ENCODE assay signal across 19 cellular contexts in the genomic region with DNA sequence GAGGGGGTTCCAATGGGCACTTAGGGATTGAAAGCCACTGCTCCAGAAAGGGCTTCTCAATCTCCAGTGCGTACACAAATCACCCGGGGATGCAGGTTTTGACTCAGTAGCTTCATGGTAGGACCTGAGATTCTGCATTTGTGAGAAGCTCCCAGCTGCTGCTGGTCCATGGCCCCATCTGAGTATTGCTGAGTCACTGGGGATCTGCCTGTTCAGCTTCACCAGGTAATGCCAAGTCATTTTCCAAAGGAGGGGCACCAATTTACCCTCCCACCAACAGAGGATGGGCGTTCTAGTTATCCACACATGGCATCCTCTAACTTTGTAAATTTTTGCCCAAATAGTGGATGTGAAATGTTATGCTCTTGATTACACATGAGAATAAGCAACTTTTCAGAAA. TPM values are rescaled to one million over a fixed set of nuclear protein-coding genes. Genes with fewer than 3 reads are reported as not detected.
DNase-seq lines count a peak whose midpoint lies in the region; ATAC-seq, FAIRE-seq and TF ChIP-seq lines count a peak whose summit lies in the region.
"Had no signal": no experiment of that assay in that cellular context is flagged by ENCODE, and none has a peak within 500 bp of the region (broad histone marks: within the 10 kb centered on the region; RNA-seq: fewer than 3 reads in every experiment).

No MANE protein-coding gene starts in this region.

- no peak overlapping the region for H3K4me3 Mint-ChIP-seq in osteocyte (ENCODE audit: unreplicated experiment)
- H3K4me3 Mint-ChIP-seq: CD4-positive, alpha-beta memory T cell had no signal

- TF ChIP-seq CTCF in HepG2 (CRISPR knock-in tag; IDR thresholded peaks at IDR 0.05) (no peak), right lobe of liver (IDR thresholded peaks at IDR 0.05) (no peak), K562 (IDR thresholded peaks at IDR 0.05 in 2 of 3, conservative IDR thresholded peaks at IDR 0.05 in 1 of 3; ENCODE audit: insufficient read depth in 2 of 3, low read depth in 1 of 3, low read length in 3 of 3) (no peak), osteoblast (IDR thresholded peaks at IDR 0.05; ENCODE audit: extremely low read depth, low read depth, low read length) (no peak), osteocyte (IDR thresholded peaks at IDR 0.05) (no peak)

- no peak for DNase-seq in HepG2 (ENCODE audit: low spot score)
- no peak for DNase-seq in right lobe of liver
- DNase-seq in K562 (ENCODE audit: extremely low read depth in 1 of 4, low spot score in 3 of 4): no peak
- peak; percentile 35 for DNase-seq in osteoblast (ENCODE audit: insufficient read length, low spot score, missing footprints)
- no peak for DNase-seq in osteocyte (ENCODE audit: extremely low spot score, unreplicated experiment)
- DNase-seq in COR-L47 (lab: John Stamatoyannopoulos, UW): no peak
- no peak for DNase-seq in activated gamma-delta T cell (lab: John Stamatoyannopoulos, UW)
- DNase-seq: 8988T; C1 segment of cervical spinal cord; Calu3; CD4-positive, alpha-beta memory T cell; DMS79; EL; GDM1; GOT3; H7; HCEC 1CT had no signal

- FAIRE-seq in HepG2 (lab: Jason Lieb, UNC): no peak
- FAIRE-seq in K562 (lab: Jason Lieb, UNC): no peak
- FAIRE-seq: GM12878 had no signal

- TF ChIP-seq POLR2A in HepG2 (IDR thresholded peaks at IDR 0.05; ENCODE audit: insufficient read depth in 1 of 2, low read depth in 2 of 2, low read length in 2 of 2) (no peak), right lobe of liver (IDR thresholded peaks at IDR 0.05) (no peak), K562 (conservative IDR thresholded peaks at IDR 0.05) (no peak)

- TF ChIP-seq RAD21 in HepG2 (CRISPR knock-in tag; IDR thresholded peaks at IDR 0.05) (no peak), K562 (CRISPR knock-in tag; conservative IDR thresholded peaks at IDR 0.05 in 1 of 2, IDR thresholded peaks at IDR 0.05 in 1 of 2) (no peak)

- H3K4me1 ChIP-seq in HepG2 (ENCODE audit: insufficient read depth, low read length) (peaks cover 10% of the 10 kb centered on the region), right lobe of liver (no peaks in the 10 kb centered on the region), K562 (replicated peaks in 1 of 2; ENCODE audit: control insufficient read depth in 2 of 2, insufficient read depth in 2 of 2, low read length in 2 of 2) (no peaks in the 10 kb centered on the region), osteoblast (ENCODE audit: insufficient read depth, low read length) (no peaks in the 10 kb centered on the region)

- H3K27me3 ChIP-seq in HepG2 (ENCODE audit: control insufficient read depth in 1 of 2, insufficient read depth in 2 of 2, low read length in 2 of 2) (no peaks in the 10 kb centered on the region), right lobe of liver (no peaks in the 10 kb centered on the region), K562 (ENCODE audit: control insufficient read depth in 2 of 2, insufficient read depth in 2 of 2, low read length in 2 of 2) (peaks cover 0 to 19% of the 10 kb centered on the region in 2 experiments; a peak in 2 of 5 replicates), osteoblast (ENCODE audit: insufficient read depth, low read length) (no peaks in the 10 kb centered on the region)

- CTCF ChIA-PET in HepG2 (lab: Yijun Ruan, JAX; ENCODE audit: low intra/inter-chr PET ratio, low total read pairs): no interaction called here
- CTCF ChIA-PET in K562 (lab: Yijun Ruan, JAX; ENCODE audit: low intra/inter-chr PET ratio): no interaction called here

- TF ChIP-seq EP300 in HepG2 (IDR thresholded peaks at IDR 0.05; ENCODE audit: low read depth in 2 of 2, low read length in 2 of 2): no peak
- no peak for TF ChIP-seq EP300 in HepG2 (CRISPR knock-in tag; IDR thresholded peaks at IDR 0.05; ENCODE audit: borderline replicate concordance)
- no peak for TF ChIP-seq EP300 in K562 (IDR thresholded peaks at IDR 0.05; ENCODE audit: low read length)

- no peaks in the 10 kb centered on the region for H3K9me1 ChIP-seq in K562 (ENCODE audit: control insufficient read depth, insufficient read depth, low read length)

- no peaks in the 10 kb centered on the region for H3K27me3 Mint-ChIP-seq in osteocyte (ENCODE audit: unreplicated experiment)

- no peak overlapping the region for H3K27ac Mint-ChIP-seq in osteocyte (ENCODE audit: unreplicated experiment)
- H3K27ac Mint-ChIP-seq: CD4-positive, alpha-beta memory T cell had no signal

- BruUV-seq in HepG2 (replicated peaks; lab: Mats Ljungman, UMichigan): no TSS peak
- BruUV-seq in K562 (replicated peaks; lab: Mats Ljungman, UMichigan): no TSS peak

- intact Hi-C loops in HepG2 (cut with micrococcal nuclease; ENCODE audit: unreplicated experiment): no loop called here
- intact Hi-C loops in right lobe of liver (cut with DNase I): no loop called here
- intact Hi-C loops in K562 (cut with micrococcal nuclease): no loop called here

- POLR2A ChIA-PET in HepG2 (lab: Yijun Ruan, JAX): no interaction called here
- POLR2A ChIA-PET in K562 (lab: Yijun Ruan, JAX): interaction anchor here (0.7 kb wide), 1 partner anchor 90 kb away, joined by 3 read pairs; no protein-coding TSS in a partner anchor

- H3K9ac ChIP-seq in HepG2 (ENCODE audit: insufficient read depth, low read depth, low read length): no peak overlapping the region
- H3K9ac ChIP-seq in K562 (ENCODE audit: insufficient read depth in 1 of 2, low read depth in 2 of 2, low read length in 2 of 2): no peak overlapping the region

- no peak overlapping the region for H3K4me3 ChIP-seq in HepG2 (replicated peaks in 1 of 3; ENCODE audit: insufficient read depth in 1 of 3, low read depth in 2 of 3, low read length in 3 of 3)
- H3K4me3 ChIP-seq in right lobe of liver: no peak overlapping the region
- no peak overlapping the region for H3K4me3 ChIP-seq in K562
- no peak overlapping the region for H3K4me3 ChIP-seq in osteoblast (ENCODE audit: insufficient read depth, low read length)
- H3K4me3 ChIP-seq: GM12878 had no signal

- 51% methylated on average over 3 of the region's 3 CpGs for WGBS in HepG2 (ENCODE audit: low lambda C conversion rate)
- WGBS in right lobe of liver (ENCODE audit: insufficient coverage, low coverage, low lambda C conversion rate, missing lambda C conversion rate): 90% methylated on average over 3 of the region's 3 CpGs
- 0% methylated on average over 3 of the region's 3 CpGs for whole genome bisulfite sequencing in K562 (ENCODE audit: insufficient coverage, low coverage, missing lambda C conversion rate)

- H4K20me1 ChIP-seq in HepG2 (ENCODE audit: insufficient read depth, low read length) (no peaks in the 10 kb centered on the region), K562 (replicated peaks; ENCODE audit: control insufficient read depth, insufficient read depth, low read length) (no peaks in the 10 kb centered on the region), osteoblast (ENCODE audit: insufficient read depth, low read length) (no peaks in the 10 kb centered on the region)

- no peak overlapping the region for H2AFZ ChIP-seq in HepG2 (ENCODE audit: low read length)
- H2AFZ ChIP-seq in K562 (ENCODE audit: low read depth, low read length): no peak overlapping the region
- H2AFZ ChIP-seq in osteoblast (ENCODE audit: low read length): no peak overlapping the region

- H3K36me3 Mint-ChIP-seq in osteocyte (ENCODE audit: unreplicated experiment): no peaks in the 10 kb centered on the region
- H3K36me3 Mint-ChIP-seq: CD4-positive, alpha-beta memory T cell had no signal

- H3K79me2 ChIP-seq in HepG2 (ENCODE audit: insufficient read depth, low read length) (no peaks in the 10 kb centered on the region), K562 (ENCODE audit: control insufficient read depth, insufficient read depth, low read length) (no peaks in the 10 kb centered on the region), osteoblast (ENCODE audit: insufficient read depth, low read length) (no peaks in the 10 kb centered on the region)

- H3K4me1 Mint-ChIP-seq in osteocyte (ENCODE audit: unreplicated experiment): no peaks in the 10 kb centered on the region
- H3K4me1 Mint-ChIP-seq: CD4-positive, alpha-beta memory T cell had no signal

- ATAC-seq in HepG2 (no peak), right lobe of liver (no peak), K562 (no peak)
- ATAC-seq: GM12878 had no signal

- H3K9me3 ChIP-seq in HepG2 (ENCODE audit: low read length) (no peaks in the 10 kb centered on the region), right lobe of liver (no peaks in the 10 kb centered on the region), K562 (replicated peaks; ENCODE audit: control insufficient read depth, insufficient read depth, low read depth, low read length) (no peaks in the 10 kb centered on the region; the same call in 1 of the 2 replicates), osteoblast (ENCODE audit: low read depth, low read length) (no peaks in the 10 kb centered on the region)

- peaks cover 5% of the 10 kb centered on the region for H3K9me3 Mint-ChIP-seq in osteocyte (ENCODE audit: unreplicated experiment)

- in situ Hi-C loops in HepG2 (cut with HindIII; ENCODE audit: extremely low pct_ligation_motif_present, low pct_unique_long_range_greater_than_20kb) (no loop called here), K562 (cut with MboI) (no loop called here)

- no peaks in the 10 kb centered on the region for H3K36me3 ChIP-seq in HepG2 (replicated peaks in 1 of 2; ENCODE audit: control insufficient read depth in 1 of 2, insufficient read depth in 2 of 2, low read length in 2 of 2)
- no peaks in the 10 kb centered on the region for H3K36me3 ChIP-seq in right lobe of liver
- no peaks in the 10 kb centered on the region for H3K36me3 ChIP-seq in K562 (ENCODE audit: control insufficient read depth, insufficient read depth, low read length)
- H3K36me3 ChIP-seq in osteoblast (ENCODE audit: insufficient read depth, low read length): no peaks in the 10 kb centered on the region

- H3K27ac ChIP-seq in HepG2 (ENCODE audit: extremely low read length, insufficient read depth, low read length) (no peak overlapping the region), right lobe of liver (no peak overlapping the region), K562 (ENCODE audit: extremely low read depth, low read depth, low read length) (no peak overlapping the region), osteoblast (ENCODE audit: low read depth, low read length) (no peak overlapping the region)

- no peak overlapping the region for H3K4me2 ChIP-seq in HepG2 (ENCODE audit: low read depth, low read length)
- no peak overlapping the region for H3K4me2 ChIP-seq in K562 (ENCODE audit: insufficient read depth, low read length)
- H3K4me2 ChIP-seq in osteoblast (ENCODE audit: insufficient read depth, low read length): no peak overlapping the region

RNA-seq across cellular contexts. Expression of a gene that starts 12.9 kb away (rescaled TPM):
- total RNA-seq in HepG2 (2016; rRNA removed; fragmentation: Illumina TruSeq; extraction: Trizol) (1.9 and 4.3 TPM in 2 replicates), right lobe of liver (under 1 TPM in 2 of 6 experiments, not detected in 4; 0.64 to 0.74 TPM), K562 (2014; rRNA removed) (not detected in 2 replicates), K562 (2014; rRNA removed; fragmentation: Illumina TruSeq; extraction: Trizol) (not detected in 2 replicates), K562 (2015; rRNA removed; fragmentation: Illumina TruSeq; extraction: Trizol) (not detected in 2 replicates), K562 (2021) (0.33 and 0.36 TPM in 2 replicates), osteoblast (579 and 687 TPM in 2 replicates), osteocyte (445 and 457 TPM in 2 replicates)
- 0.35 and 0.71 TPM in 2 replicates for total RNA-seq in HepG2 (2016; cell fraction: cytosol; rRNA removed; fragmentation: Illumina TruSeq; extraction: Trizol; ENCODE audit: low read depth)
- total RNA-seq in HepG2 (2016; cell fraction: insoluble cytoplasmic fraction; rRNA removed; fragmentation: Illumina TruSeq; extraction: Trizol): 1.7 and 4.0 TPM in 2 replicates
- 0.62 and 1.1 TPM in 2 replicates for total RNA-seq in HepG2 (2016; cell fraction: membrane; rRNA removed; fragmentation: Illumina TruSeq; extraction: Trizol)
- total RNA-seq in HepG2 (2016; cell fraction: nucleus; rRNA removed; fragmentation: Illumina TruSeq; extraction: Trizol): 6.2 and 7.7 TPM in 2 replicates
- polyA plus RNA-seq in HepG2 (2011; rRNA removed) (14.2 and 28.5 TPM in 2 replicates), K562 (2011; rRNA removed) (not detected in 2 replicates), K562 (2014; fragmentation: Illumina TruSeq; extraction: Trizol) (not detected in 2 replicates), K562 (2014; fragmentation: Nextera tagmentation; extraction: Ambion mirVana) (not detected), K562 (2014; rRNA removed) (not detected in 2 replicates)
- 7.4 and 14.6 TPM in 2 replicates for polyA plus RNA-seq in HepG2 (2011; cell fraction: cytosol; rRNA removed)
- 12.7 and 33.7 TPM in 2 replicates for polyA plus RNA-seq in HepG2 (2011; cell fraction: nucleus; rRNA removed)
- 2.5 and 9.7 TPM in 2 replicates for polyA plus RNA-seq in HepG2 (2012)
- 0.14 and 0.20 TPM in 2 replicates for polyA plus RNA-seq in HepG2 (2016; cell fraction: cytosol; fragmentation: Illumina TruSeq; extraction: Trizol; ENCODE audit: low read depth)
- polyA plus RNA-seq in HepG2 (2016; cell fraction: insoluble cytoplasmic fraction; fragmentation: Illumina TruSeq; extraction: Trizol; ENCODE audit: low read depth): 0.99 and 1.7 TPM in 2 replicates
- 0.18 and 0.26 TPM in 2 replicates for polyA plus RNA-seq in HepG2 (2016; cell fraction: membrane; fragmentation: Illumina TruSeq; extraction: Trizol; ENCODE audit: low read depth)
- polyA plus RNA-seq in HepG2 (2016; cell fraction: nucleus; fragmentation: Illumina TruSeq; extraction: Trizol; ENCODE audit: insufficient read depth, low read depth): 5.6 and 6.2 TPM in 2 replicates
- 0.12 and 60.1 TPM in 2 replicates for polyA minus RNA-seq in HepG2 (2011; rRNA and poly(A)+ RNA removed; ENCODE audit: low replicate concordance)
- polyA minus RNA-seq in HepG2 (2011; cell fraction: cytosol; rRNA and poly(A)+ RNA removed): 11.0 and 22.8 TPM in 2 replicates
- 10.2 and 29.6 TPM in 2 replicates for polyA minus RNA-seq in HepG2 (2011; cell fraction: nucleus; rRNA and poly(A)+ RNA removed)
- not detected in 2 replicates for total RNA-seq in K562 (2011; cell fraction: chromatin; rRNA removed; ENCODE audit: low replicate concordance)
- total RNA-seq in K562 (2011; cell fraction: nucleolus; rRNA removed): not detected in 2 replicates
- not detected in 2 replicates for total RNA-seq in K562 (2011; cell fraction: nucleoplasm; rRNA removed)
- not detected in 2 replicates for polyA plus RNA-seq in K562 (2011; cell fraction: cytosol; rRNA removed)
- 0.01 TPM in 1 of 2 replicates, not detected in the other for polyA plus RNA-seq in K562 (2011; cell fraction: nucleus; rRNA removed)
- polyA plus RNA-seq in K562 (2012): 0.46 and 0.97 TPM in 2 replicates
- not detected in 2 replicates for polyA minus RNA-seq in K562 (2011; rRNA and poly(A)+ RNA removed)
- polyA minus RNA-seq in K562 (2011; cell fraction: cytosol; rRNA and poly(A)+ RNA removed): not detected in 2 replicates
- not detected in 2 replicates for polyA minus RNA-seq in K562 (2011; cell fraction: nucleus; rRNA and poly(A)+ RNA removed)
- total RNA-seq: A673 had no signal

Comparison
In these comparisons a context has a peak if more than half of its experiments do, and no peak if none do; other contexts are left out.
1. RNA of a gene that starts 12.9 kb away (total RNA-seq): 579 to 687 TPM in osteoblast and 445 to 457 TPM in osteocyte; 0.35 to 7.7 TPM in HepG2, 0.64 to 0.74 TPM in right lobe of liver and 0.33 to 0.36 TPM in K562; every median in the first group is over 10 times any median in the second.